In the genomic region with DNA sequence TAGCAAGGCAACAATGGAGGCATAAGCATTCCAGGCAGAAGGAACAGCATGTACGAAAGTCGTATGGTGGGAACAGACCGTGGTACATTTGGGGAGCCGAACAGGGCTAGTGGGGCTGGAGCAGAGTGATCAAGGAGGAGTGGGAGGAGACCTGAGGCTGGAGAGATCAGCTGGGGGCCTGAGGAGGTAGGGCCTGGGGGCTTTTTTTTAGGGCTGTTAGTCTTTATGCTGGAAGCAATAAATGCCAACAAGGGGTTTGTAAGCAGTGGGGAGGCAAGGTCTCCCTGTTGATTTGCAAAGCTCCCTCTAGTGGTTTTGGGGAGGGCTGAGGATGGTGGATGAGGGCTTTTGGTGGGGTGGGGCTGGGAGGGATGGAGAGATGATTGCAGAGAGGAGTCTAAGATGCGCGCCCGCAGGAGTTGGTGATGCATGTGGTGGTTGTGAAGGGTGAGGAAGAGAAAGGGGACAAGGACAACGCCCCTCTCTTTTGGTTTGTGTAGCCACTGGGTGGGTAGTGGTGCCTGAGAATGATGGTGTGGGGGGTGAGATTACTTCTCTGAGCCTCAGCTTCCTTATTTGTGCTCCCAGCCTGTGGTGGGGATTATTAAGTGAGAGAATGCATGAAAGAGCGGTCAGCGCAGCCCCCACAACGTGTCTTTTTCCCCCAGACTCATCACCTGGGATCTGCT, we compare ENCODE assay signal across 8 cellular contexts.
DNase-seq lines count a peak whose midpoint lies in the region; ATAC-seq lines count a peak whose summit lies in the region.

No MANE protein-coding gene starts in this region.

- DNase-seq in NK-92 treated with Interleukin-12 subunit alpha and Interleukin-12 subunit beta, amount 100 ng/mL, for 24 hours (lab: John Stamatoyannopoulos, UW): peak; percentile 18
- no peak for DNase-seq in NK-92 (lab: John Stamatoyannopoulos, UW; ENCODE audit: unreplicated experiment)
- DNase-seq in NCI-H1092 treated with DMSO at 0.1 percent for 48 hours (lab: John Stamatoyannopoulos, UW): peak; percentile 9
- peak; percentile 28 for DNase-seq in activated T-cell treated with anti-CD3 and anti-CD28 coated beads for 24 hours (ENCODE audit: low read depth)
- DNase-seq in islet precursor cell: peak; percentile 63
- no peak for DNase-seq in kidney tubule cell (ENCODE audit: low spot score)
- no peak for DNase-seq in hippocampal formation (lab: John Stamatoyannopoulos, UW)

- no peak for ATAC-seq in HG02759 (IDR thresholded peaks at IDR 0.05; ENCODE audit: unreplicated experiment)

Comparison
In these comparisons a context has a peak if more than half of its experiments do, and no peak if none do; other contexts are left out.
1. DNase-seq: peak in NK-92 treated with Interleukin-12 subunit alpha and Interleukin-12 subunit beta, amount 100 ng/mL, for 24 hours (single experiment), NCI-H1092 treated with DMSO at 0.1 percent for 48 hours (single experiment), activated T-cell treated with anti-CD3 and anti-CD28 coated beads for 24 hours (single experiment) and islet precursor cell (single experiment); none in NK-92 (single experiment), kidney tubule cell (single experiment) and hippocampal formation (0 of 2).